Comparison of ENCODE assay signal across 1 cellular context in genomic region chr9:94322342-94322940, GRCh38.
TF ChIP-seq lines count a peak whose summit lies in the region.

No MANE protein-coding gene starts in this region.

TF ChIP-seq in K562, 482 proteins besides CTCF, POLR2A, EP300 and RAD21:
- TF ChIP-seq L3MBTL2 (IDR thresholded peaks at IDR 0.05) (0 out of 2 replicates have a peak, but pooled peaks have one; percentile 13), PKNOX1 (IDR thresholded peaks at IDR 0.05) (peak; percentile 75)
